17 cellular contexts compared by ENCODE assay signal in the genomic region with DNA sequence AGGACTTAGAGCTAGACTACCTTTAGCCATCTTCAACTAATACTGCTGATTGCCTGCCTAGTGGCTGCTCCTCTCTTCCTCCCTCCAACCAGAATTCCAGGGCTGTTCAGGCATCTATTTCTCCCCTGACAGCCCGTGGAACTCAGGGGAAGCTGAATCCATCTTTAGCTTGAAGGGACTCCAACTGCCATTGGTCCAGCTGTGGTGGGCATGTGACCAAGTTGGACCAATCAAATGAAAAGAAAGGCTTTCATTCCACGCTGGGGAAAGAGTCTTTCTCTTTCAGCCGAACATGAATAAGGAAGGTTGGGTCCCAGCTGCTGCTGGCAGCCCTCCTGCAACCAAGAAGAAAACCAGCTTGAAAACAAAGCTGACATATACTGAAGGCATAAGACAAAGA.
DNase-seq lines count a peak whose midpoint lies in the region; FAIRE-seq and TF ChIP-seq lines count a peak whose summit lies in the region.
"Had no signal": no experiment of that assay in that cellular context is flagged by ENCODE, and none has a peak within 500 bp of the region (broad histone marks: within the 10 kb centered on the region; RNA-seq: fewer than 3 reads in every experiment).

No MANE protein-coding gene starts in this region.

- TF ChIP-seq POLR2A in H1 (IDR thresholded peaks at IDR 0.05; ENCODE audit: control extremely low read depth in 1 of 2, low read depth in 2 of 2, low read length in 2 of 2), result no peak
- TF ChIP-seq POLR2A in vagina (IDR thresholded peaks at IDR 0.05), result no peak

- H3K14ac ChIP-seq in H1 (ENCODE audit: insufficient read length), result no peak overlapping the region

- POLR2A ChIA-PET in H1 (lab: Charles Lee; ENCODE audit: partially characterized antibody), result no interaction called here
- POLR2A ChIA-PET in CD4-positive, alpha-beta memory T cell (lab: Charles Lee; ENCODE audit: partially characterized antibody), result no interaction called here

- no peak for TF ChIP-seq RAD21 in H1 (IDR thresholded peaks at IDR 0.05 in 1 of 2, conservative IDR thresholded peaks at IDR 0.05 in 1 of 2; ENCODE audit: low read depth in 2 of 2, low read length in 2 of 2)

- no peaks in the 10 kb centered on the region for H3K79me2 ChIP-seq in H1 (ENCODE audit: control insufficient read depth in 1 of 2, insufficient read depth in 2 of 2, low read length in 2 of 2)

- intact Hi-C loops in CD4-positive, alpha-beta memory T cell (cut with micrococcal nuclease), result no loop called here
- intact Hi-C loops in vagina (cut with DNase I), result no loop called here

- DNase-seq in NCI-H82 (lab: John Stamatoyannopoulos, UW) (peak; percentile 18), NCI-H82 treated with DMSO at 0.1 percent for 48 hours (lab: John Stamatoyannopoulos, UW; ENCODE audit: unreplicated experiment) (no peak), OCI-M1 (lab: John Stamatoyannopoulos, UW) (peak; percentile 83), H1 (ENCODE audit: low read depth in 1 of 2, low spot score in 2 of 2) (no peak), amniotic stem cell (lab: John Stamatoyannopoulos, UW) (no peak), WERI-Rb-1 (no peak), vagina (ENCODE audit: extremely low spot score in 2 of 2) (no peak)
- no peak for DNase-seq in CD4-positive, alpha-beta memory T cell
- DNase-seq: DMS153, HFFc6, NCI-H1436, NCI-H2081 treated with DMSO at 0.1 percent for 48 hours, NCI-H2227 treated with DMSO at 0.1 percent for 48 hours had no signal

- H3K4me3 Mint-ChIP-seq in CD4-positive, alpha-beta memory T cell, result no peak overlapping the region
- H3K4me3 Mint-ChIP-seq: HFFc6; T-helper 1 cell treated with Interleukin-12 subunit alpha and Interleukin-12 subunit beta and Interleukin-4 antibody, amounts not matched to agents 30 μg/mL and 1 μg/mL, for 36 hours had no signal

- H4K20me1 ChIP-seq in H1 (replicated peaks in 1 of 2; ENCODE audit: control insufficient read depth in 1 of 2, insufficient read depth in 2 of 2, low read length in 2 of 2), result no peaks in the 10 kb centered on the region
- H4K20me1 ChIP-seq: BLaER1 had no signal

- H2BK20ac ChIP-seq in H1 (ENCODE audit: low read length), result no peak overlapping the region

- no peak overlapping the region for H3K27ac Mint-ChIP-seq in CD4-positive, alpha-beta memory T cell
- H3K27ac Mint-ChIP-seq: HFFc6; T-helper 1 cell treated with Interleukin-12 subunit alpha and Interleukin-12 subunit beta and Interleukin-4 antibody, amounts not matched to agents 30 μg/mL and 1 μg/mL, for 36 hours had no signal

- H3K4me1 ChIP-seq in H1 (replicated peaks in 1 of 4; ENCODE audit: control insufficient read depth in 3 of 4, insufficient read depth in 4 of 4, low read length in 3 of 4) (no peaks in the 10 kb centered on the region), vagina (no peaks in the 10 kb centered on the region)
- no peaks in the 10 kb centered on the region for H3K4me1 ChIP-seq in CD4-positive, alpha-beta memory T cell (ENCODE audit: insufficient read depth, low read length)
- H3K4me1 ChIP-seq: BLaER1 had no signal

- WGBS in H1 (ENCODE audit: extremely low coverage in 1 of 2, insufficient coverage in 1 of 2, insufficient read length in 1 of 2, insufficient replicate concordance in 2 of 2, low coverage in 1 of 2, low lambda C conversion rate in 2 of 2, missing lambda C conversion rate in 1 of 2), 2 experiments, result 79% methylated on average over 3 of the region's 3 CpGs; no CpG with 5 or more reads in 1 of the 2 experiments

- no peak overlapping the region for H3K9ac ChIP-seq in H1 (replicated peaks in 1 of 4; ENCODE audit: extremely low read depth in 1 of 4, low read depth in 3 of 4, low read length in 3 of 4)
- H3K9ac ChIP-seq: BLaER1 had no signal

- H4K5ac ChIP-seq in H1 (ENCODE audit: insufficient read length, low read depth, low read length), result no peak overlapping the region

- CTCF ChIA-PET in H1 (lab: Charles Lee; ENCODE audit: partially characterized antibody), result interaction anchor here (1.5 kb wide), 1 partner anchor 10 kb away, joined by 6 read pairs; no protein-coding TSS in a partner anchor
- CTCF ChIA-PET in CD4-positive, alpha-beta memory T cell (lab: Charles Lee; ENCODE audit: partially characterized antibody), result no interaction called here

- H2BK120ac ChIP-seq in H1 (replicated peaks; ENCODE audit: low read depth, low read length), result no peak overlapping the region

- H3K23me2 ChIP-seq in H1 (ENCODE audit: low read depth, low read length), result no peaks in the 10 kb centered on the region

- H3K36me3 ChIP-seq in H1 (ENCODE audit: control insufficient read depth in 2 of 4, insufficient read depth in 4 of 4, low read length in 3 of 4) (no peaks in the 10 kb centered on the region), WERI-Rb-1 (no peaks in the 10 kb centered on the region), vagina (no peaks in the 10 kb centered on the region)
- H3K36me3 ChIP-seq in CD4-positive, alpha-beta memory T cell (ENCODE audit: insufficient read depth, low read length), result no peaks in the 10 kb centered on the region
- H3K36me3 ChIP-seq: BLaER1 had no signal

- H2BK15ac ChIP-seq in H1 (ENCODE audit: low read length), result no peak overlapping the region

- TF ChIP-seq EP300 in H1 (IDR thresholded peaks at IDR 0.05; ENCODE audit: borderline replicate concordance in 1 of 2, low read depth in 2 of 2, low read length in 2 of 2), result no peak

- no peaks in the 10 kb centered on the region for H3K9me3 Mint-ChIP-seq in CD4-positive, alpha-beta memory T cell
- H3K9me3 Mint-ChIP-seq: T-helper 1 cell treated with Interleukin-12 subunit alpha and Interleukin-12 subunit beta and Interleukin-4 antibody, amounts not matched to agents 30 μg/mL and 1 μg/mL, for 36 hours had no signal

- no peaks in the 10 kb centered on the region for H3K36me3 Mint-ChIP-seq in CD4-positive, alpha-beta memory T cell

- H3K27me3 Mint-ChIP-seq in CD4-positive, alpha-beta memory T cell, result peaks cover 0 to 7% of the 10 kb centered on the region in 2 donors

- no peak overlapping the region for H3K4me2 ChIP-seq in H1 (ENCODE audit: insufficient read depth in 1 of 2, low read depth in 2 of 2, low read length in 2 of 2)
- H3K4me2 ChIP-seq: BLaER1 had no signal

- H3K4me1 Mint-ChIP-seq in CD4-positive, alpha-beta memory T cell, result no peaks in the 10 kb centered on the region

- H4K8ac ChIP-seq in H1 (ENCODE audit: extremely low read depth, insufficient read depth, low read length), result no peak overlapping the region

- no peak overlapping the region for H3K27ac ChIP-seq in H1 (ENCODE audit: low read depth, low read length)
- no peak overlapping the region for H3K27ac ChIP-seq in WERI-Rb-1
- no peak overlapping the region for H3K27ac ChIP-seq in CD4-positive, alpha-beta memory T cell (ENCODE audit: low read depth, low read length)
- no peak overlapping the region for H3K27ac ChIP-seq in vagina
- H3K27ac ChIP-seq: 22Rv1, BLaER1 had no signal

- H3K79me1 ChIP-seq in H1 (ENCODE audit: low read depth, low read length), result no peaks in the 10 kb centered on the region

- H3K27me3 ChIP-seq in H1 (replicated peaks in 1 of 4; ENCODE audit: control insufficient read depth in 3 of 4, extremely low read depth in 1 of 4, insufficient read depth in 3 of 4, low read length in 3 of 4), result no peaks in the 10 kb centered on the region
- no peaks in the 10 kb centered on the region for H3K27me3 ChIP-seq in WERI-Rb-1 (ENCODE audit: insufficient read depth, low read depth, severe bottlenecking)
- no peaks in the 10 kb centered on the region for H3K27me3 ChIP-seq in CD4-positive, alpha-beta memory T cell (ENCODE audit: insufficient read depth, low read length)
- no peaks in the 10 kb centered on the region for H3K27me3 ChIP-seq in vagina
- H3K27me3 ChIP-seq: BLaER1 had no signal

- no peak overlapping the region for H3K56ac ChIP-seq in H1 (replicated peaks; ENCODE audit: insufficient read length, low read depth, low read length)

- no peak overlapping the region for H4K91ac ChIP-seq in H1 (replicated peaks; ENCODE audit: insufficient read length, low read length)

- H3K4ac ChIP-seq in H1 (replicated peaks; ENCODE audit: insufficient read length, low read depth, low read length), result no peak overlapping the region

- H3K9me3 ChIP-seq in H1 (ENCODE audit: insufficient read depth in 2 of 2, low read depth in 1 of 2, low read length in 1 of 2) (no peaks in the 10 kb centered on the region), WERI-Rb-1 (ENCODE audit: severe bottlenecking) (no peaks in the 10 kb centered on the region), vagina (no peaks in the 10 kb centered on the region)
- no peaks in the 10 kb centered on the region for H3K9me3 ChIP-seq in CD4-positive, alpha-beta memory T cell (ENCODE audit: control insufficient read depth in 1 of 2, low read length in 2 of 2)
- H3K9me3 ChIP-seq: BLaER1 had no signal

- no peak for FAIRE-seq in H1 (lab: Jason Lieb, UNC)
- FAIRE-seq: HepG2 had no signal

- no peak overlapping the region for H2AK5ac ChIP-seq in H1 (ENCODE audit: low read depth, low read length)

- H3K4me3 ChIP-seq in H1 (ENCODE audit: extremely low read depth in 1 of 4, insufficient read depth in 2 of 4, low read depth in 3 of 4, low read length in 4 of 4), result no peak overlapping the region
- H3K4me3 ChIP-seq in WERI-Rb-1 (ENCODE audit: low read depth, low read length), result no peak overlapping the region
- no peak overlapping the region for H3K4me3 ChIP-seq in CD4-positive, alpha-beta memory T cell (ENCODE audit: low read length in 2 of 2)
- H3K4me3 ChIP-seq in vagina, result no peak overlapping the region
- H3K4me3 ChIP-seq: BLaER1 had no signal

- no peak overlapping the region for H3K23ac ChIP-seq in H1 (ENCODE audit: insufficient read length)

- H2BK12ac ChIP-seq in H1 (ENCODE audit: low read depth, low read length), result no peak overlapping the region

- TF ChIP-seq CTCF in H1 (IDR thresholded peaks at IDR 0.05; ENCODE audit: control extremely low read depth in 1 of 3, insufficient read depth in 1 of 3, low read depth in 1 of 3, low read length in 3 of 3) (no peak), WERI-Rb-1 (IDR thresholded peaks at IDR 0.05; ENCODE audit: low read depth, low read length) (no peak), vagina (IDR thresholded peaks at IDR 0.05) (no peak)

- no peak overlapping the region for H2BK5ac ChIP-seq in H1 (ENCODE audit: low read depth, low read length)

- H3K18ac ChIP-seq in H1 (ENCODE audit: extremely low read depth, low read length), result no peak overlapping the region

- H2AFZ ChIP-seq in H1 (ENCODE audit: low read length), result 0 out of 2 replicates have a peak overlapping the region, but pooled peaks have one; percentile 28

TF ChIP-seq in H1, 55 proteins besides CTCF, POLR2A, EP300 and RAD21:
- no peak for TF ChIP-seq CHD2 (IDR thresholded peaks at IDR 0.05; ENCODE audit: low read length)
- TF ChIP-seq TEAD4 (IDR thresholded peaks at IDR 0.05; ENCODE audit: low read depth, low read length), result 0 out of 2 replicates have a peak, but pooled peaks have one; percentile 26
- no peak for TF ChIP-seq CREB1 (IDR thresholded peaks at IDR 0.05)
- peak; percentile 79 for TF ChIP-seq USF2 (IDR thresholded peaks at IDR 0.05; ENCODE audit: low read length)
TF ChIP-seq in H1: peak in this region for 2.

Comparison
In these comparisons a context has a peak if more than half of its experiments do, and no peak if none do; other contexts are left out.
1. DNase-seq: peak in NCI-H82 (single experiment) and OCI-M1 (single experiment); none in NCI-H82 treated with DMSO at 0.1 percent for 48 hours (single experiment), H1 (0 of 2), amniotic stem cell (single experiment), WERI-Rb-1 (single experiment), CD4-positive, alpha-beta memory T cell (0 of 5) and vagina (0 of 2).